1 cellular context compared by ENCODE assay signal in genomic region chr21:31729622-31730343, GRCh38.
TF ChIP-seq lines count a peak whose summit lies in the region.

No MANE protein-coding gene starts in this region.

TF ChIP-seq in SK-N-SH, 30 proteins besides CTCF, POLR2A, EP300 and RAD21 (continued from another document):
- TF ChIP-seq EZH2phosphoT487 (IDR thresholded peaks at IDR 0.05; ENCODE audit: borderline replicate concordance, low read depth), result no peak
- no peak for TF ChIP-seq GATA2 (CRISPR knock-in tag; IDR thresholded peaks at IDR 0.05)
- TF ChIP-seq FOSL2 (IDR thresholded peaks at IDR 0.05; ENCODE audit: borderline replicate concordance, low read depth), result no peak
- no peak for TF ChIP-seq ZBTB33 (IDR thresholded peaks at IDR 0.05; ENCODE audit: borderline replicate concordance, low read depth)
- TF ChIP-seq TEAD4 (IDR thresholded peaks at IDR 0.05; ENCODE audit: borderline replicate concordance, insufficient read depth), result no peak
- TF ChIP-seq MAX (IDR thresholded peaks at IDR 0.05; ENCODE audit: low read depth), result no peak
- no peak for TF ChIP-seq USF2 (IDR thresholded peaks at IDR 0.05; ENCODE audit: borderline replicate concordance, low read depth, low read length)
- no peak for TF ChIP-seq FOXM1 (IDR thresholded peaks at IDR 0.05; ENCODE audit: low read depth)
- no peak for TF ChIP-seq TCF12 (IDR thresholded peaks at IDR 0.05)
- TF ChIP-seq FOXJ3 (CRISPR knock-in tag; IDR thresholded peaks at IDR 0.05), result no peak
